ENCODE assay signal across 1 cellular context in genomic region chr6:108198761-108199498, GRCh38.
TF ChIP-seq lines count a peak whose summit lies in the region.

No MANE protein-coding gene starts in this region.

TF ChIP-seq in GM23338, 12 proteins besides CTCF, POLR2A, EP300 and RAD21 (continued from another document):
- TF ChIP-seq ZNF462 (CRISPR knock-in tag; IDR thresholded peaks at IDR 0.05) = no peak
- TF ChIP-seq ZNF114 (CRISPR knock-in tag; IDR thresholded peaks at IDR 0.05) = no peak
- no peak for TF ChIP-seq CREB1 (CRISPR knock-in tag; IDR thresholded peaks at IDR 0.05; ENCODE audit: low read depth)
TF ChIP-seq in GM23338: peak in this region for 0.
